ENCODE assay signal across 28 cellular contexts in the genomic region with DNA sequence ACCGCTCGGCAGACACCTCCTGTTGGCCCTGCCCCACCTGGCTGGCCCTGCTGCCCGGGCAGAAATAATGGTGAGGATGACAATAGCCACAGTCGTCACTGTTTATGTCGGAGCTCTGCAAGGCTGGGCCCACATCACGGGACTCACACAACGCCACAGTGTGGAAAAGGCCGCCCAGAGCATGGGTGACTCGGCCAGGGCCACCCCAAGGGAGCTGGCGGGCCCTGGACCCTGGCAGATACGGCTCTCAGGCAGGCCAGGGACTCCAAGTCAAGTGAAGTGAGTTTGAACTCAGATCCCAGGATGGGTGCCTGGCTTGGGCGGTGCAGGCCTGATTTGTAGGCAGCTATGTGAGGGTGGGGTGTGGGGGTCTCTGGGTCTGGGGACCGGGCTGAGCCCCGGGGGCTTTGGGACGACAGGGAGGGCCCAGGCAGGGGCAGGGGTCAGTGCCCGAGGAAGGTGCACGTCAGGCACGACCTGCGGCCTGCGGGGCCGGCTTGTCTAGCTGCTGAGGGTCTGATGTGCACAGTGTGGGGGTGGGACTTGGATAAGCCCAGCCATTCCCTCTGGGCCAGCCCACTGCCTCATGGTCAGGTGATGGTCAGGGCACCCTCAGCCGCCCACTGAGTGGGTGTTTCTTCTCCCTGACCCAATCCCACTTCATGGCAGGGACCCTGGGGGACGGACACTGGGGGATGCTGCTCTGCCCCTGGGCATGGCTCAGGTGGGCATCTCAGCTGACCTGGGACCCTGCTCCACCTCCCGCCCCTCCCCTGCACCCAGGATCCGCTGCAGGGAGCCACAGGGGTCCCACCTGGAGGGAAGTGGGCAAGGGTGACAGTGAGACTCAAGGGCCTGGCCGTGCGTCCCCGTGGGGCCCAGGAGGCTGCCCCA. TPM values are rescaled to one million over a fixed set of nuclear protein-coding genes. Genes with fewer than 3 reads are reported as not detected.
DNase-seq lines count a peak whose midpoint lies in the region; ATAC-seq, FAIRE-seq and TF ChIP-seq lines count a peak whose summit lies in the region.
"Had no signal": no experiment of that assay in that cellular context is flagged by ENCODE, and none has a peak within 500 bp of the region (broad histone marks: within the 10 kb centered on the region; RNA-seq: fewer than 3 reads in every experiment).

No MANE protein-coding gene starts in this region.

- no peak overlapping the region for H3K23ac ChIP-seq in trophoblast cell (ENCODE audit: low read length)

- no peaks in the 10 kb centered on the region for H4K20me1 ChIP-seq in HepG2 (ENCODE audit: insufficient read depth, low read length)

- no peak overlapping the region for H3K9ac ChIP-seq in HepG2 (ENCODE audit: insufficient read depth, low read depth, low read length)
- H3K9ac ChIP-seq in trophoblast cell (ENCODE audit: low read length), result no peak overlapping the region

- H3K4me2 ChIP-seq in HepG2 (ENCODE audit: low read depth, low read length), result peak overlapping the region; percentile 20; the same call in 1 of the 2 replicates
- H3K4me2 ChIP-seq in trophoblast cell (ENCODE audit: low read length), result no peak overlapping the region

- peak overlapping the region in 1 of 3 experiments; percentile 25; a peak in 1 of 6 replicates for H3K4me3 ChIP-seq in HepG2 (replicated peaks in 1 of 3; ENCODE audit: insufficient read depth in 1 of 3, low read depth in 2 of 3, low read length in 3 of 3)
- no peak overlapping the region for H3K4me3 ChIP-seq in right lobe of liver
- peak overlapping the region; percentile 21 to 45 (median 38) for H3K4me3 ChIP-seq in esophagus squamous epithelium
- H3K4me3 ChIP-seq in trophoblast cell (ENCODE audit: low read depth, low read length), result no peak overlapping the region
- H3K4me3 ChIP-seq: A549, body of pancreas, esophagus muscularis mucosa had no signal

- H3K36me3 ChIP-seq in HepG2 (replicated peaks in 1 of 2; ENCODE audit: control insufficient read depth in 1 of 2, insufficient read depth in 2 of 2, low read length in 2 of 2) (no peaks in the 10 kb centered on the region), right lobe of liver (no peaks in the 10 kb centered on the region), esophagus squamous epithelium (no peaks in the 10 kb centered on the region), trophoblast cell (ENCODE audit: control insufficient read depth in 1 of 2, insufficient read depth in 2 of 2, low read length in 2 of 2) (no peaks in the 10 kb centered on the region)
- H3K36me3 ChIP-seq: esophagus muscularis mucosa had no signal

- no peak for TF ChIP-seq CTCF in HepG2 (CRISPR knock-in tag; IDR thresholded peaks at IDR 0.05)
- TF ChIP-seq CTCF in right lobe of liver (IDR thresholded peaks at IDR 0.05), result no peak
- TF ChIP-seq CTCF in esophagus squamous epithelium (IDR thresholded peaks at IDR 0.05), result no peak

- H3K27me3 ChIP-seq in HepG2 (ENCODE audit: control insufficient read depth in 1 of 2, insufficient read depth in 2 of 2, low read length in 2 of 2), result peaks cover 34 to 63% of the 10 kb centered on the region in 2 experiments
- H3K27me3 ChIP-seq in right lobe of liver, result no peaks in the 10 kb centered on the region
- H3K27me3 ChIP-seq in esophagus squamous epithelium, result peaks cover 0 to 79% (median 3%) of the 10 kb centered on the region in 4 donors
- H3K27me3 ChIP-seq in trophoblast cell (ENCODE audit: insufficient read depth, low read length), result no peaks in the 10 kb centered on the region
- H3K27me3 ChIP-seq: body of pancreas had no signal

- no peak for TF ChIP-seq POLR2A in HepG2 (IDR thresholded peaks at IDR 0.05; ENCODE audit: insufficient read depth in 1 of 2, low read depth in 2 of 2, low read length in 2 of 2)
- no peak for TF ChIP-seq POLR2A in right lobe of liver (IDR thresholded peaks at IDR 0.05)
- TF ChIP-seq POLR2A in esophagus squamous epithelium (IDR thresholded peaks at IDR 0.05), result no peak

- peak overlapping the region; percentile 84 for H2AK5ac ChIP-seq in trophoblast cell (ENCODE audit: low read length)

- peak overlapping the region; percentile 35 for H3K4ac ChIP-seq in trophoblast cell (ENCODE audit: low read depth, low read length)

- in situ Hi-C loops in HepG2 (cut with HindIII; ENCODE audit: extremely low pct_ligation_motif_present, low pct_unique_long_range_greater_than_20kb), result no loop called here

- ATAC-seq in HepG2 (no peak), right lobe of liver (no peak)
- ATAC-seq: stimulated activated naive CD8-positive, alpha-beta T cell treated with anti-CD3 and anti-CD28 coated beads, Interleukin-15, Interleukin-2, amounts not matched to agents 100 U/mL and 50 U/mL, for 24 hours had no signal

- H4K12ac ChIP-seq in trophoblast cell (ENCODE audit: low read depth, low read length), result no peak overlapping the region

- CTCF ChIA-PET in HepG2 (lab: Yijun Ruan, JAX; ENCODE audit: low intra/inter-chr PET ratio, low total read pairs), result no interaction called here

- peaks cover 28% of the 10 kb centered on the region for H3K79me1 ChIP-seq in trophoblast cell (ENCODE audit: low read length)

- intact Hi-C loops in HepG2 (cut with micrococcal nuclease; ENCODE audit: unreplicated experiment), result no loop called here
- intact Hi-C loops in right lobe of liver (cut with DNase I), result no loop called here
- intact Hi-C loops in esophagus squamous epithelium (cut with DNase I), result no loop called here

- peak overlapping the region; percentile 72 for H2BK12ac ChIP-seq in trophoblast cell (ENCODE audit: low read length)

- H3K18ac ChIP-seq in trophoblast cell (ENCODE audit: low read length), result peak overlapping the region; percentile 28

- no peak for DNase-seq in HepG2 (ENCODE audit: low spot score)
- no peak for DNase-seq in right lobe of liver
- DNase-seq in esophagus squamous epithelium (lab: John Stamatoyannopoulos, UW), result no peak
- DNase-seq in trophoblast cell, result peak; percentile 81 to 83
- DNase-seq in stimulated activated CD8-positive, alpha-beta memory T cell treated with anti-CD3 and anti-CD28 coated beads, Interleukin-4, amount 100 ng/mL, for 48 hours, result no peak
- no peak for DNase-seq in activated CD8-positive, alpha-beta memory T cell treated with anti-CD3 and anti-CD28 coated beads for 24 hours
- no peak for DNase-seq in middle frontal gyrus (ENCODE audit: extremely low spot score, low spot score)
- no peak for DNase-seq in NCI-H1436 treated with DMSO at 0.1 percent for 48 hours (lab: John Stamatoyannopoulos, UW)
- DNase-seq: activated gamma-delta T cell treated with Interleukin-2 at 50 U/mL for 16 hours; activated T-cell treated with anti-CD3 and anti-CD28 coated beads, Interleukin-2, amount 50 U/mL, for 24 hours; effector memory CD4-positive, alpha-beta T cell; GF-D8; KBM-7; NCI-H524; occipital lobe; stimulated activated CD4-positive, alpha-beta T cell treated with anti-CD3 and anti-CD28 coated beads, Interleukin-4, amount 100 ng/mL, for 1 hour; stimulated activated naive CD8-positive, alpha-beta T cell treated with anti-CD3 and anti-CD28 coated beads, Interleukin-15, Interleukin-2, amounts not matched to agents 100 U/mL and 50 U/mL, for 24 hours had no signal

- POLR2A ChIA-PET in HepG2 (lab: Yijun Ruan, JAX), result interaction anchor here (1.3 kb wide), 1 partner anchor 9 kb away, joined by 5 read pairs; no protein-coding TSS in a partner anchor

- H2BK120ac ChIP-seq in trophoblast cell (ENCODE audit: insufficient read depth, low read length, poor library complexity), result peak overlapping the region; percentile 4

- H3K79me2 ChIP-seq in HepG2 (ENCODE audit: insufficient read depth, low read length) (no peaks in the 10 kb centered on the region), trophoblast cell (ENCODE audit: control insufficient read depth, insufficient read depth, low read length, poor library complexity) (peaks cover 2% of the 10 kb centered on the region)

- H4K8ac ChIP-seq in trophoblast cell (ENCODE audit: low read depth, low read length), result peak overlapping the region; percentile 54

- no TSS peak for BruUV-seq in HepG2 (replicated peaks; lab: Mats Ljungman, UMichigan)

- H4K91ac ChIP-seq in trophoblast cell (ENCODE audit: low read depth, low read length), result peak overlapping the region; percentile 80

- FAIRE-seq in HepG2 (lab: Jason Lieb, UNC), result no peak
- FAIRE-seq: A549, frontal cortex, GM18507, RCC 7860, TTC549 had no signal

- H3K4me1 ChIP-seq in HepG2 (ENCODE audit: insufficient read depth, low read length) (peaks cover 37% of the 10 kb centered on the region), right lobe of liver (peaks cover 0 to 6% (median 3%) of the 10 kb centered on the region in 4 donors), esophagus squamous epithelium (peaks cover 17 to 56% (median 20%) of the 10 kb centered on the region in 3 donors), trophoblast cell (ENCODE audit: control insufficient read depth in 1 of 2, insufficient read depth in 2 of 2, low read length in 2 of 2) (peaks cover 36 to 45% of the 10 kb centered on the region in 2 experiments)

- H3K9me3 ChIP-seq in HepG2 (ENCODE audit: low read length) (no peaks in the 10 kb centered on the region), right lobe of liver (no peaks in the 10 kb centered on the region), esophagus squamous epithelium (no peaks in the 10 kb centered on the region), trophoblast cell (ENCODE audit: insufficient read depth, low read depth, low read length) (peaks cover 2% of the 10 kb centered on the region)
- H3K9me3 ChIP-seq: A549, body of pancreas, esophagus muscularis mucosa had no signal

- no peak overlapping the region for H2BK5ac ChIP-seq in trophoblast cell (ENCODE audit: low read depth, low read length, poor library complexity)

- WGBS in HepG2 (ENCODE audit: low lambda C conversion rate), result 26% methylated on average over 4 of the region's 28 CpGs
- WGBS in right lobe of liver (ENCODE audit: insufficient coverage, low coverage, low lambda C conversion rate, missing lambda C conversion rate), result 43% methylated on average over 4 of the region's 28 CpGs
- 73 to 80% methylated on average over 3 to 4 of the region's 28 CpGs for WGBS in esophagus squamous epithelium, 2 donors
- WGBS in trophoblast cell (ENCODE audit: extremely low coverage, insufficient coverage, insufficient read length), result no CpG with 5 or more reads among the region's 28 CpGs

- TF ChIP-seq RAD21 in HepG2 (CRISPR knock-in tag; IDR thresholded peaks at IDR 0.05), result no peak

- H3K27ac ChIP-seq in HepG2 (ENCODE audit: extremely low read length, insufficient read depth, low read length), result no peak overlapping the region
- no peak overlapping the region for H3K27ac ChIP-seq in right lobe of liver
- peak overlapping the region; percentile 81 to 89 (median 82) for H3K27ac ChIP-seq in esophagus squamous epithelium
- no peak overlapping the region for H3K27ac ChIP-seq in trophoblast cell (ENCODE audit: low read depth, low read length)
- H3K27ac ChIP-seq: esophagus muscularis mucosa had no signal

- no peak for TF ChIP-seq EP300 in HepG2 (IDR thresholded peaks at IDR 0.05; ENCODE audit: low read depth in 2 of 2, low read length in 2 of 2)
- TF ChIP-seq EP300 in HepG2 (CRISPR knock-in tag; IDR thresholded peaks at IDR 0.05; ENCODE audit: borderline replicate concordance), result no peak

- H3K14ac ChIP-seq in trophoblast cell (ENCODE audit: low read length), result peak overlapping the region; percentile 41

- no peak overlapping the region for H2AFZ ChIP-seq in HepG2 (ENCODE audit: low read length)
- peak overlapping the region; percentile 8 for H2AFZ ChIP-seq in trophoblast cell (ENCODE audit: insufficient read depth, low read length, poor library complexity)

RNA-seq across cellular contexts. Expression of a gene that starts 1.0 kb away (rescaled TPM):
- not detected in 2 replicates for total RNA-seq in HepG2 (2016; rRNA removed; fragmentation: Illumina TruSeq; extraction: Trizol)
- not detected in 2 replicates for total RNA-seq in HepG2 (2016; cell fraction: cytosol; rRNA removed; fragmentation: Illumina TruSeq; extraction: Trizol; ENCODE audit: low read depth)
- not detected in 2 replicates for total RNA-seq in HepG2 (2016; cell fraction: insoluble cytoplasmic fraction; rRNA removed; fragmentation: Illumina TruSeq; extraction: Trizol)
- total RNA-seq in HepG2 (2016; cell fraction: membrane; rRNA removed; fragmentation: Illumina TruSeq; extraction: Trizol), result not detected in 2 replicates
- not detected in 2 replicates for total RNA-seq in HepG2 (2016; cell fraction: nucleus; rRNA removed; fragmentation: Illumina TruSeq; extraction: Trizol)
- polyA plus RNA-seq in HepG2 (2011; rRNA removed), result 0.03 and 0.05 TPM in 2 replicates
- polyA plus RNA-seq in HepG2 (2011; cell fraction: cytosol; rRNA removed), result 0.04 TPM in 1 of 2 replicates, not detected in the other
- polyA plus RNA-seq in HepG2 (2011; cell fraction: nucleus; rRNA removed), result not detected in 2 replicates
- polyA plus RNA-seq in HepG2 (2012), result 0.07 and 0.08 TPM in 2 replicates
- polyA plus RNA-seq in HepG2 (2016; cell fraction: cytosol; fragmentation: Illumina TruSeq; extraction: Trizol; ENCODE audit: low read depth), result not detected in 2 replicates
- polyA plus RNA-seq in HepG2 (2016; cell fraction: insoluble cytoplasmic fraction; fragmentation: Illumina TruSeq; extraction: Trizol; ENCODE audit: low read depth), result not detected in 2 replicates
- not detected in 2 replicates for polyA plus RNA-seq in HepG2 (2016; cell fraction: membrane; fragmentation: Illumina TruSeq; extraction: Trizol; ENCODE audit: low read depth)
- polyA plus RNA-seq in HepG2 (2016; cell fraction: nucleus; fragmentation: Illumina TruSeq; extraction: Trizol; ENCODE audit: insufficient read depth, low read depth), result not detected in 2 replicates
- polyA minus RNA-seq in HepG2 (2011; rRNA and poly(A)+ RNA removed; ENCODE audit: low replicate concordance), result 2.1 TPM in 1 of 2 replicates, not detected in the other
- not detected in 2 replicates for polyA minus RNA-seq in HepG2 (2011; cell fraction: cytosol; rRNA and poly(A)+ RNA removed)
- 0.26 TPM in 1 of 2 replicates, not detected in the other for polyA minus RNA-seq in HepG2 (2011; cell fraction: nucleus; rRNA and poly(A)+ RNA removed)
- total RNA-seq in right lobe of liver, result not detected
- total RNA-seq in esophagus squamous epithelium, result 10 to 100 TPM; 11.8 to 25.3 (median 12.3) TPM
- polyA plus RNA-seq in trophoblast cell (2013), result 3.2 and 3.4 TPM in 2 replicates
- total RNA-seq: esophagus muscularis mucosa; frontal cortex; lung microvascular endothelial cell; occipital lobe; renal cortical epithelial cell; SK-MEL-5; T-helper 1 cell treated with Interleukin-12 subunit alpha and Interleukin-12 subunit beta and Interleukin-4 antibody, amounts not matched to agents 30 ng/mL and 1 ng/mL, for 36 hours had no signal

RNA-seq across cellular contexts. Expression of a gene that starts 42.8 kb away (rescaled TPM):
- 3.8 and 6.7 TPM in 2 replicates for total RNA-seq in HepG2 (2016; rRNA removed; fragmentation: Illumina TruSeq; extraction: Trizol)
- 6.3 and 6.8 TPM in 2 replicates for total RNA-seq in HepG2 (2016; cell fraction: cytosol; rRNA removed; fragmentation: Illumina TruSeq; extraction: Trizol; ENCODE audit: low read depth)
- total RNA-seq in HepG2 (2016; cell fraction: insoluble cytoplasmic fraction; rRNA removed; fragmentation: Illumina TruSeq; extraction: Trizol), result 3.6 and 6.6 TPM in 2 replicates
- total RNA-seq in HepG2 (2016; cell fraction: membrane; rRNA removed; fragmentation: Illumina TruSeq; extraction: Trizol), result 7.4 and 7.9 TPM in 2 replicates
- 6.3 and 7.7 TPM in 2 replicates for total RNA-seq in HepG2 (2016; cell fraction: nucleus; rRNA removed; fragmentation: Illumina TruSeq; extraction: Trizol)
- polyA plus RNA-seq in HepG2 (2011; rRNA removed), result 3.8 and 4.2 TPM in 2 replicates
- 1.7 and 4.2 TPM in 2 replicates for polyA plus RNA-seq in HepG2 (2011; cell fraction: cytosol; rRNA removed)
- polyA plus RNA-seq in HepG2 (2011; cell fraction: nucleus; rRNA removed), result 22.9 and 35.9 TPM in 2 replicates
- 2.8 and 3.2 TPM in 2 replicates for polyA plus RNA-seq in HepG2 (2012)
- polyA plus RNA-seq in HepG2 (2016; cell fraction: cytosol; fragmentation: Illumina TruSeq; extraction: Trizol; ENCODE audit: low read depth), result 4.7 and 6.0 TPM in 2 replicates
- polyA plus RNA-seq in HepG2 (2016; cell fraction: insoluble cytoplasmic fraction; fragmentation: Illumina TruSeq; extraction: Trizol; ENCODE audit: low read depth), result 3.5 and 4.0 TPM in 2 replicates
- polyA plus RNA-seq in HepG2 (2016; cell fraction: membrane; fragmentation: Illumina TruSeq; extraction: Trizol; ENCODE audit: low read depth), result 7.0 and 8.1 TPM in 2 replicates
- polyA plus RNA-seq in HepG2 (2016; cell fraction: nucleus; fragmentation: Illumina TruSeq; extraction: Trizol; ENCODE audit: insufficient read depth, low read depth), result 19.9 and 20.1 TPM in 2 replicates
- polyA minus RNA-seq in HepG2 (2011; rRNA and poly(A)+ RNA removed; ENCODE audit: low replicate concordance), result 2.9 and 5.6 TPM in 2 replicates
- 2.1 and 2.2 TPM in 2 replicates for polyA minus RNA-seq in HepG2 (2011; cell fraction: cytosol; rRNA and poly(A)+ RNA removed)
- 3.7 and 4.5 TPM in 2 replicates for polyA minus RNA-seq in HepG2 (2011; cell fraction: nucleus; rRNA and poly(A)+ RNA removed)
- total RNA-seq in right lobe of liver, result 1 to 10 TPM; 4.0 to 7.7 (median 6.4) TPM
- total RNA-seq in esophagus squamous epithelium, result 10 to 100 TPM in 3 of 4 donors, 1 to 10 TPM in 1; 6.9 to 19.6 (median 14.7) TPM
- 12.1 and 12.5 TPM in 2 replicates for polyA plus RNA-seq in trophoblast cell (2013)

RNA-seq across cellular contexts. Expression of a gene that starts 53.2 kb away (rescaled TPM):
- 7.3 and 29.8 TPM in 2 replicates for total RNA-seq in HepG2 (2016; rRNA removed; fragmentation: Illumina TruSeq; extraction: Trizol)
- 2.7 and 2.9 TPM in 2 replicates for total RNA-seq in HepG2 (2016; cell fraction: cytosol; rRNA removed; fragmentation: Illumina TruSeq; extraction: Trizol; ENCODE audit: low read depth)
- total RNA-seq in HepG2 (2016; cell fraction: insoluble cytoplasmic fraction; rRNA removed; fragmentation: Illumina TruSeq; extraction: Trizol), result 5.9 and 28.3 TPM in 2 replicates
- total RNA-seq in HepG2 (2016; cell fraction: membrane; rRNA removed; fragmentation: Illumina TruSeq; extraction: Trizol), result 4.9 and 5.0 TPM in 2 replicates
- 36.4 and 50.3 TPM in 2 replicates for total RNA-seq in HepG2 (2016; cell fraction: nucleus; rRNA removed; fragmentation: Illumina TruSeq; extraction: Trizol)
- polyA plus RNA-seq in HepG2 (2011; rRNA removed), result 65.2 and 82.7 TPM in 2 replicates
- 37.7 and 58.0 TPM in 2 replicates for polyA plus RNA-seq in HepG2 (2011; cell fraction: cytosol; rRNA removed)
- polyA plus RNA-seq in HepG2 (2011; cell fraction: nucleus; rRNA removed), result 667 and 906 TPM in 2 replicates
- polyA plus RNA-seq in HepG2 (2012), result 77.8 and 101 TPM in 2 replicates
- polyA plus RNA-seq in HepG2 (2016; cell fraction: cytosol; fragmentation: Illumina TruSeq; extraction: Trizol; ENCODE audit: low read depth), result 1.4 and 1.5 TPM in 2 replicates
- polyA plus RNA-seq in HepG2 (2016; cell fraction: insoluble cytoplasmic fraction; fragmentation: Illumina TruSeq; extraction: Trizol; ENCODE audit: low read depth), result 10.7 and 15.5 TPM in 2 replicates
- polyA plus RNA-seq in HepG2 (2016; cell fraction: membrane; fragmentation: Illumina TruSeq; extraction: Trizol; ENCODE audit: low read depth), result 3.2 and 3.6 TPM in 2 replicates
- 125 and 134 TPM in 2 replicates for polyA plus RNA-seq in HepG2 (2016; cell fraction: nucleus; fragmentation: Illumina TruSeq; extraction: Trizol; ENCODE audit: insufficient read depth, low read depth)
- polyA minus RNA-seq in HepG2 (2011; rRNA and poly(A)+ RNA removed; ENCODE audit: low replicate concordance), result 23.8 and 86.8 TPM in 2 replicates
- 41.3 and 50.7 TPM in 2 replicates for polyA minus RNA-seq in HepG2 (2011; cell fraction: cytosol; rRNA and poly(A)+ RNA removed)
- 80.3 and 86.4 TPM in 2 replicates for polyA minus RNA-seq in HepG2 (2011; cell fraction: nucleus; rRNA and poly(A)+ RNA removed)
- total RNA-seq in right lobe of liver, result 10 to 100 TPM; 14.2 to 44.5 (median 35.2) TPM
- 10 to 100 TPM; 20.0 to 35.8 (median 32.0) TPM for total RNA-seq in esophagus squamous epithelium
- polyA plus RNA-seq in trophoblast cell (2013), result 92.6 and 100 TPM in 2 replicates

RNA-seq across cellular contexts. Expression of a gene that starts 59.8 kb away (rescaled TPM):
- total RNA-seq in HepG2 (2016; rRNA removed; fragmentation: Illumina TruSeq; extraction: Trizol) (54.9 and 68.4 TPM in 2 replicates), right lobe of liver (10 to 100 TPM; 16.3 to 98.7 (median 26.4) TPM), esophagus squamous epithelium (10 to 100 TPM in 2 of 4 donors, 1 to 10 TPM in 2; 7.2 to 44.3 (median 10.3) TPM)
- 17.4 and 19.2 TPM in 2 replicates for total RNA-seq in HepG2 (2016; cell fraction: cytosol; rRNA removed; fragmentation: Illumina TruSeq; extraction: Trizol; ENCODE audit: low read depth)
- total RNA-seq in HepG2 (2016; cell fraction: insoluble cytoplasmic fraction; rRNA removed; fragmentation: Illumina TruSeq; extraction: Trizol), result 52.2 and 77.4 TPM in 2 replicates
- 17.7 and 18.1 TPM in 2 replicates for total RNA-seq in HepG2 (2016; cell fraction: membrane; rRNA removed; fragmentation: Illumina TruSeq; extraction: Trizol)
- 18.3 and 23.3 TPM in 2 replicates for total RNA-seq in HepG2 (2016; cell fraction: nucleus; rRNA removed; fragmentation: Illumina TruSeq; extraction: Trizol)
- polyA plus RNA-seq in HepG2 (2011; rRNA removed), result 42.1 and 63.7 TPM in 2 replicates
- polyA plus RNA-seq in HepG2 (2011; cell fraction: cytosol; rRNA removed), result 49.9 and 81.6 TPM in 2 replicates
- polyA plus RNA-seq in HepG2 (2011; cell fraction: nucleus; rRNA removed), result 24.5 and 32.4 TPM in 2 replicates
- polyA plus RNA-seq in HepG2 (2012), result 19.4 and 39.7 TPM in 2 replicates
- 13.7 and 17.3 TPM in 2 replicates for polyA plus RNA-seq in HepG2 (2016; cell fraction: cytosol; fragmentation: Illumina TruSeq; extraction: Trizol; ENCODE audit: low read depth)
- polyA plus RNA-seq in HepG2 (2016; cell fraction: insoluble cytoplasmic fraction; fragmentation: Illumina TruSeq; extraction: Trizol; ENCODE audit: low read depth), result 47.3 and 49.3 TPM in 2 replicates
- 10.1 and 12.3 TPM in 2 replicates for polyA plus RNA-seq in HepG2 (2016; cell fraction: membrane; fragmentation: Illumina TruSeq; extraction: Trizol; ENCODE audit: low read depth)
- 22.7 and 27.6 TPM in 2 replicates for polyA plus RNA-seq in HepG2 (2016; cell fraction: nucleus; fragmentation: Illumina TruSeq; extraction: Trizol; ENCODE audit: insufficient read depth, low read depth)
- 24.2 and 34.4 TPM in 2 replicates for polyA minus RNA-seq in HepG2 (2011; rRNA and poly(A)+ RNA removed; ENCODE audit: low replicate concordance)
- 11.4 and 13.3 TPM in 2 replicates for polyA minus RNA-seq in HepG2 (2011; cell fraction: cytosol; rRNA and poly(A)+ RNA removed)
- polyA minus RNA-seq in HepG2 (2011; cell fraction: nucleus; rRNA and poly(A)+ RNA removed), result 2.1 and 5.1 TPM in 2 replicates
- 69.0 and 69.9 TPM in 2 replicates for polyA plus RNA-seq in trophoblast cell (2013)

Comparison
In these comparisons a context has a peak if more than half of its experiments do, and no peak if none do; other contexts are left out.
1. DNase-seq: peak in trophoblast cell (2 of 2); none in HepG2 (single experiment), right lobe of liver (0 of 3), esophagus squamous epithelium (single experiment), stimulated activated CD8-positive, alpha-beta memory T cell treated with anti-CD3 and anti-CD28 coated beads, Interleukin-4, amount 100 ng/mL, for 48 hours (single experiment), activated CD8-positive, alpha-beta memory T cell treated with anti-CD3 and anti-CD28 coated beads for 24 hours (single experiment), middle frontal gyrus (single experiment) and NCI-H1436 treated with DMSO at 0.1 percent for 48 hours (single experiment).
2. H3K27ac ChIP-seq: peak in esophagus squamous epithelium (4 of 4); none in HepG2 (single experiment), right lobe of liver (0 of 3) and trophoblast cell (single experiment).
3. H3K4me3 ChIP-seq: peak in esophagus squamous epithelium (4 of 4); none in right lobe of liver (0 of 3) and trophoblast cell (single experiment).
4. RNA of a gene that starts 1.0 kb away (total RNA-seq): 11.8 to 25.3 TPM in esophagus squamous epithelium; not detected in HepG2 and not detected in right lobe of liver; every median in the first group is over 10 times any median in the second.